In genomic region chr17:28550858-28551257, GRCh38 we compare ENCODE assay signal across 1 cellular context.
TF ChIP-seq lines count a peak whose summit lies in the region.

No MANE protein-coding gene starts in this region.

TF ChIP-seq in neural cell, 6 proteins besides CTCF, POLR2A, EP300 and RAD21:
- TF ChIP-seq TAF1 (IDR thresholded peaks at IDR 0.05; ENCODE audit: low read depth) (no peak), POLR2AphosphoS5 (IDR thresholded peaks at IDR 0.05) (no peak), MXI1 (conservative IDR thresholded peaks at IDR 0.05; ENCODE audit: poor library complexity, severe bottlenecking) (no peak)
TF ChIP-seq in neural cell: peak in this region for 0.
